In genomic region chr12:72323881-72324280, GRCh38 we compare ENCODE assay signal across 17 cellular contexts. TPM values are rescaled to one million over a fixed set of nuclear protein-coding genes. Genes with fewer than 3 reads are reported as not detected.
"Had no signal": no experiment of that assay in that cellular context is flagged by ENCODE, and none has a peak within 500 bp of the region (broad histone marks: within the 10 kb centered on the region; RNA-seq: fewer than 3 reads in every experiment).

No MANE protein-coding gene starts in this region.

- H3K27ac ChIP-seq: left lung, ovary, skin epidermis, thoracic aorta had no signal

- ATAC-seq: activated T-helper 17 cell treated with anti-CD3 and anti-CD28 coated beads, Interleukin-2, amount 50 U/mL, for 72 hours; effector memory CD8-positive, alpha-beta T cell; left lung; stimulated activated naive CD8-positive, alpha-beta T cell treated with anti-CD3 and anti-CD28 coated beads, Interleukin-15, amount 100 ng/mL, for 72 hours had no signal

- H3K9me3 Mint-ChIP-seq: activated T-helper 17 cell treated with anti-CD3 and anti-CD28 coated beads, Interleukin-2, amount 50 U/mL, for 72 hours; brain; dendritic cell treated with granulocyte-macrophage colony-stimulating factor and Interleukin-4, amounts not matched to agents 40 ng/mL and 50 ng/mL, for 4 days had no signal

- H3K36me3 Mint-ChIP-seq: brain had no signal

- H3K36me3 ChIP-seq: left lung, ovary, thoracic aorta had no signal

- H3K27ac Mint-ChIP-seq: activated T-helper 17 cell treated with anti-CD3 and anti-CD28 coated beads, Interleukin-2, amount 50 U/mL, for 72 hours; brain; dendritic cell treated with granulocyte-macrophage colony-stimulating factor and Interleukin-4, amounts not matched to agents 40 ng/mL and 50 ng/mL, for 4 days; effector memory CD8-positive, alpha-beta T cell; stimulated activated naive CD8-positive, alpha-beta T cell treated with anti-CD3 and anti-CD28 coated beads, Interleukin-15, amount 100 ng/mL, for 72 hours had no signal

- H3K27me3 Mint-ChIP-seq: activated T-helper 17 cell treated with anti-CD3 and anti-CD28 coated beads, Interleukin-2, amount 50 U/mL, for 72 hours; brain; effector memory CD8-positive, alpha-beta T cell; stimulated activated naive CD8-positive, alpha-beta T cell treated with anti-CD3 and anti-CD28 coated beads, Interleukin-15, amount 100 ng/mL, for 72 hours had no signal

- H3K4me3 Mint-ChIP-seq: activated T-helper 17 cell treated with anti-CD3 and anti-CD28 coated beads, Interleukin-2, amount 50 U/mL, for 72 hours; brain; dendritic cell treated with granulocyte-macrophage colony-stimulating factor and Interleukin-4, amounts not matched to agents 40 ng/mL and 50 ng/mL, for 4 days; effector memory CD8-positive, alpha-beta T cell; stimulated activated naive CD8-positive, alpha-beta T cell treated with anti-CD3 and anti-CD28 coated beads, Interleukin-15, amount 100 ng/mL, for 72 hours had no signal

- H3K4me3 ChIP-seq: left lung, ovary, skin epidermis, thoracic aorta had no signal

- H3K4me1 Mint-ChIP-seq: activated T-helper 17 cell treated with anti-CD3 and anti-CD28 coated beads, Interleukin-2, amount 50 U/mL, for 72 hours; brain; stimulated activated naive CD8-positive, alpha-beta T cell treated with anti-CD3 and anti-CD28 coated beads, Interleukin-15, amount 100 ng/mL, for 72 hours had no signal

- DNase-seq: activated CD4-positive, alpha-beta T cell treated with anti-CD3 and anti-CD28 coated beads for 48 hours; activated CD8-positive, alpha-beta memory T cell treated with anti-CD3 and anti-CD28 coated beads for 24 hours; activated naive CD4-positive, alpha-beta T cell treated with anti-CD3 and anti-CD28 coated beads, Interleukin-2, amount 50 U/mL, for 16 hours; effector memory CD8-positive, alpha-beta T cell; foreskin melanocyte; head of caudate nucleus; left lung; mesendoderm; ovary; stimulated activated CD4-positive, alpha-beta T cell treated with anti-CD3 and anti-CD28 coated beads, Interleukin-4, amount 100 ng/mL, for 4 hours; stimulated activated naive CD8-positive, alpha-beta T cell treated with anti-CD3 and anti-CD28 coated beads, Interleukin-15, amount 100 ng/mL, for 72 hours had no signal

- H3K9me3 ChIP-seq: left lung, ovary, thoracic aorta had no signal

- H3K27me3 ChIP-seq: left lung, ovary had no signal

- H3K4me1 ChIP-seq: left lung had no signal

RNA-seq across cellular contexts. Expression of gene TRHDE, which starts 51.7 kb away (rescaled TPM):
- total RNA-seq: activated T-helper 17 cell treated with anti-CD3 and anti-CD28 coated beads, Interleukin-2, amount 50 U/mL, for 72 hours; T-helper 1 cell treated with Interleukin-12 subunit alpha and Interleukin-12 subunit beta and Interleukin-4 antibody, amounts not matched to agents 30 ng/mL and 1 ng/mL, for 36 hours had no signal
